Comparison of ENCODE assay signal across 8 cellular contexts in the genomic region with DNA sequence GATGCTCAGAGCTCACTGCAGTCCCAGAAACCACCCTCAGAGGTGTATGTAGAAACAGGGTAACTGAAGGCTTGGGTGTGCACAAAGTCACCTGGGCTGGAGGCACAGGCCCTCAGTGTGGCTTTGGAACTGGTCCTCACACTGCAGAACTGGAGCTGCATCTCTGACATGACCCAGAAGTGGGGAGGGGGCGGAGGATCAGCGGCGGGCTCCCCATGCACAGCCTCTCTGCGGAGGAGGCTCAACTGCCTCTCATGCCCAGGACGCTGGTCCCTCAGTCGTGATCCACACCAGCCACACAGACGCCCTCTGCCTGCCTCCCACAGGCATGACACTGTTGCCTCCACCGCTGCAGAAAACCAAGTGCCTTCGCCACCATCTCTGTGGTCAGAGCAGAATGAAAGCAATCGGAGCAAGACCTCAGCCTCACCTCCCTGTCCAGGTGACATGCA.
A peak's percentile ranks its signal among the peaks of the same experiment; 100 is the strongest.
DNase-seq lines count a peak whose midpoint lies in the region; ATAC-seq and TF ChIP-seq lines count a peak whose summit lies in the region.

No MANE protein-coding gene starts in this region.

- no peak overlapping the region for H3K9ac ChIP-seq in PC-3 (ENCODE audit: low read length)

- H3K9me3 ChIP-seq in PC-3 (ENCODE audit: low read length) = no peaks in the 10 kb centered on the region

- POLR2A ChIA-PET in PC-3 (lab: Charles Lee; ENCODE audit: unreplicated experiment) = no interaction called here

- H3F3A ChIP-seq in PC-3 (ENCODE audit: low read length, unreplicated experiment) = no peaks in the 10 kb centered on the region

- H3K4me1 Mint-ChIP-seq in CD14-positive monocyte = peaks cover 2% of the 10 kb centered on the region

- peaks cover 42% of the 10 kb centered on the region for H3K4me1 ChIP-seq in PC-3 (ENCODE audit: insufficient read depth, low read length)

- no peaks in the 10 kb centered on the region for H3K27me3 ChIP-seq in PC-3 (ENCODE audit: low read length)

- no peak overlapping the region for H3K27ac ChIP-seq in PC-3 (ENCODE audit: low read length)

- no peaks in the 10 kb centered on the region for H3K36me3 ChIP-seq in PC-3 (ENCODE audit: low read depth, low read length)

- BruUV-seq in PC-3 (replicated peaks; lab: Mats Ljungman, UMichigan) = no TSS peak

- no peaks in the 10 kb centered on the region for H4K20me1 ChIP-seq in PC-3 (ENCODE audit: low read length)

- TF ChIP-seq CTCF in GM13977 (IDR thresholded peaks at IDR 0.05; ENCODE audit: extremely low read depth, insufficient read depth, missing control alignments) = peak; percentile 57
- peak; percentile 56 for TF ChIP-seq CTCF in PC-3 (conservative IDR thresholded peaks at IDR 0.05; ENCODE audit: low read depth, low read length)
- no peak for TF ChIP-seq CTCF in CD14-positive monocyte (IDR thresholded peaks at IDR 0.05)

- intact Hi-C loops in PC-3 (cut with micrococcal nuclease) (loop anchor here (2.0 to 10.0 kb wide), 2 partner anchors 62 to 284 kb away; a partner anchor contains a TSS), CD14-positive monocyte (cut with micrococcal nuclease) (no loop called here)

- H3K4me3 ChIP-seq in PC-3 (ENCODE audit: low read length) = no peak overlapping the region

- H3K4me3 Mint-ChIP-seq in CD14-positive monocyte = no peak overlapping the region

- no peaks in the 10 kb centered on the region for H3K9me2 ChIP-seq in PC-3 (replicated peaks; ENCODE audit: low read length)

- DNase-seq in Ammon's horn (ENCODE audit: low spot score) = peak; percentile 73
- peak; percentile 64 for DNase-seq in GM13977 (ENCODE audit: low spot score)
- peak; percentile 53 for DNase-seq in PC-3
- peak; percentile 75 for DNase-seq in globus pallidus (ENCODE audit: low spot score)
- peak; percentile 19 for DNase-seq in retina
- DNase-seq in NCI-H2029 (lab: John Stamatoyannopoulos, UW) = no peak
- no peak for DNase-seq in CD14-positive monocyte (ENCODE audit: low spot score)
- DNase-seq in T-helper 9 cell = no peak

- in situ Hi-C loops in GM13977 (cut with MboI; ENCODE audit: low pct_unique_long_range_greater_than_20kb, low sequenced_read_pairs, unreplicated experiment) = no loop called here

- peaks cover 0 to 3% (median 0%) of the 10 kb centered on the region in 7 donors for H3K9me3 Mint-ChIP-seq in CD14-positive monocyte

- CTCF ChIA-PET in PC-3 (lab: Charles Lee) = no interaction called here

- no peak overlapping the region for H3K27ac Mint-ChIP-seq in CD14-positive monocyte

- peaks cover 13 to 29% (median 14%) of the 10 kb centered on the region in 3 donors for H3K27me3 Mint-ChIP-seq in CD14-positive monocyte (ENCODE audit: low read depth in 3 of 3)

- no peak overlapping the region for H2AFZ ChIP-seq in PC-3 (ENCODE audit: low read length)

- peak overlapping the region; percentile 73 for H3K4me2 ChIP-seq in PC-3 (ENCODE audit: low read length)

- no peaks in the 10 kb centered on the region for H3K79me2 ChIP-seq in PC-3 (ENCODE audit: low read length)

- no peaks in the 10 kb centered on the region for H3K36me3 Mint-ChIP-seq in CD14-positive monocyte

- ATAC-seq in PC-3 = peak; percentile 40

Comparison
In these comparisons a context has a peak if more than half of its experiments do, and no peak if none do; other contexts are left out.
1. DNase-seq: peak in Ammon's horn (single experiment), GM13977 (single experiment), PC-3 (single experiment), globus pallidus (single experiment) and retina (single experiment); none in NCI-H2029 (single experiment), CD14-positive monocyte (single experiment) and T-helper 9 cell (single experiment).